In the genomic region with DNA sequence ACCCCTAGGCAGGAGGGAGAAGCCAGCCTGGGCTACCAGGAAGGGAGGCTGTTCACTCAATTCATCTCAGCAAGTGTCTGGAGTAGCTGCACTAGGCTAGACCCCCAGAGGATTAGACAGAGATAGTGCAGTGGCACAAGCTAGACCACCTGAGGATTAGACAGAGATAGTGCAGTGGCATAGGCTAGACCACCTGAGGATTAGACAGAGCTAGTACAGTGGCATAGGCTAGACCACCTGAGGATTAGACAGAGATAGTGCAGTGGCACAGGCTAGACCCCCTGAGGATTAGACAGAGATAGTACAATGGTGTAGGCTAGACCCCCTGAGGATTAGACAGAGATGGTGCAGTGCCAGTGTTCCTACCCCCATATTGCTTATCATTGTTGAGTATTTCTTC, we compare ENCODE assay signal across 12 cellular contexts.
DNase-seq lines count a peak whose midpoint lies in the region; ATAC-seq and TF ChIP-seq lines count a peak whose summit lies in the region.
"Had no signal": no experiment of that assay in that cellular context is flagged by ENCODE, and none has a peak within 500 bp of the region (broad histone marks: within the 10 kb centered on the region; RNA-seq: fewer than 3 reads in every experiment).

No MANE protein-coding gene starts in this region.

- H2BK120ac ChIP-seq in mesendoderm (ENCODE audit: low read depth, low read length), result no peak overlapping the region

- H3K9ac ChIP-seq in mesendoderm (ENCODE audit: low read length), result no peak overlapping the region

- H3K79me1 ChIP-seq in mesendoderm (ENCODE audit: low read length), result no peaks in the 10 kb centered on the region

- no peak for TF ChIP-seq POLR2A in uterus (IDR thresholded peaks at IDR 0.05)

- intact Hi-C loops in uterus (cut with DNase I; ENCODE audit: low total_unique reads), result no loop called here

- H2AK5ac ChIP-seq in mesendoderm (ENCODE audit: low read length), result no peak overlapping the region

- H4K5ac ChIP-seq in mesendoderm (ENCODE audit: low read length), result no peak overlapping the region

- H3K18ac ChIP-seq in mesendoderm (ENCODE audit: low read length), result no peak overlapping the region

- H3K56ac ChIP-seq in mesendoderm (ENCODE audit: low read length), result no peak overlapping the region

- H3K27ac ChIP-seq in CD4-positive, CD25-positive, alpha-beta regulatory T cell (ENCODE audit: insufficient read depth, low read length, poor library complexity, severe bottlenecking), result no peak overlapping the region
- H3K27ac ChIP-seq in HEK293 (ENCODE audit: extremely low read depth, low read depth, low read length) (no peak overlapping the region), mesendoderm (ENCODE audit: low read depth, low read length) (no peak overlapping the region), temporal lobe (ENCODE audit: low read depth, low read length) (peak overlapping the region; percentile 82), uterus (no peak overlapping the region)

- H2BK5ac ChIP-seq in mesendoderm (ENCODE audit: low read length), result no peak overlapping the region

- H3K4me2 ChIP-seq in mesendoderm (ENCODE audit: low read length), result no peak overlapping the region

- H3K4me3 ChIP-seq in CD4-positive, CD25-positive, alpha-beta regulatory T cell (ENCODE audit: low read depth, low read length), result no peak overlapping the region
- H3K4me3 ChIP-seq in HEK293 (ENCODE audit: low read depth, low read length) (no peak overlapping the region), mesendoderm (ENCODE audit: low read length) (no peak overlapping the region), uterus (no peak overlapping the region)
- H3K4me3 ChIP-seq: GM12878 had no signal

- no peaks in the 10 kb centered on the region for H3K27me3 ChIP-seq in CD4-positive, CD25-positive, alpha-beta regulatory T cell (ENCODE audit: control insufficient read depth, insufficient read depth, low read length)
- no peaks in the 10 kb centered on the region for H3K27me3 ChIP-seq in mesendoderm (ENCODE audit: insufficient read depth, low read length, poor library complexity)
- H3K27me3 ChIP-seq in uterus, result no peaks in the 10 kb centered on the region

- H3K4me3 Mint-ChIP-seq in CD4-positive, CD25-positive, alpha-beta regulatory T cell, result peak overlapping the region in 2 of 4 donors; percentile 32 to 82
- H3K4me3 Mint-ChIP-seq: B cell had no signal

- H3K9me3 ChIP-seq in CD4-positive, CD25-positive, alpha-beta regulatory T cell (ENCODE audit: control insufficient read depth in 2 of 2, low read length in 2 of 2), result no peaks in the 10 kb centered on the region
- H3K9me3 ChIP-seq in HEK293 (ENCODE audit: control insufficient read depth, insufficient read depth, low read depth, low read length) (no peaks in the 10 kb centered on the region), uterus (no peaks in the 10 kb centered on the region)

- no peak overlapping the region for H4K8ac ChIP-seq in mesendoderm (ENCODE audit: low read depth, low read length)

- H3K9me3 Mint-ChIP-seq in CD4-positive, CD25-positive, alpha-beta regulatory T cell, result no peaks in the 10 kb centered on the region

- H3K79me2 ChIP-seq in mesendoderm (ENCODE audit: control insufficient read depth, insufficient read depth, low read length), result no peaks in the 10 kb centered on the region

- no peaks in the 10 kb centered on the region for H3K36me3 Mint-ChIP-seq in CD4-positive, CD25-positive, alpha-beta regulatory T cell

- peaks cover 10 to 42% (median 25%) of the 10 kb centered on the region in 4 donors for H3K4me1 Mint-ChIP-seq in CD4-positive, CD25-positive, alpha-beta regulatory T cell

- no peak for ATAC-seq in CD4-positive, CD25-positive, alpha-beta regulatory T cell (ENCODE audit: low read depth in 2 of 2)
- ATAC-seq in SK-N-SH treated with all-trans-retinoic acid at 6 μM for 48 hours (no peak), HG02571 (IDR thresholded peaks at IDR 0.05; ENCODE audit: unreplicated experiment) (no peak)
- ATAC-seq: GM12878 had no signal

- no peak for TF ChIP-seq CTCF in HEK293 (tag by site-specific recombination; IDR thresholded peaks at IDR 0.05)
- no peak for TF ChIP-seq CTCF in uterus (IDR thresholded peaks at IDR 0.05)

- CTCF ChIA-PET in HEK293 (lab: Yijun Ruan, JAX), result interaction anchor here (0.5 to 1.7 kb wide), 5 partner anchors 8 to 987 kb away, joined by 3 to 8 read pairs (median 3); no protein-coding TSS in a partner anchor

- H3K4ac ChIP-seq in mesendoderm (ENCODE audit: low read depth, low read length), result no peak overlapping the region

- H3K4me1 ChIP-seq in CD4-positive, CD25-positive, alpha-beta regulatory T cell (ENCODE audit: control insufficient read depth, insufficient read depth, low read length, poor library complexity, severe bottlenecking), result peaks cover 30% of the 10 kb centered on the region
- no peaks in the 10 kb centered on the region for H3K4me1 ChIP-seq in HEK293 (ENCODE audit: control insufficient read depth, insufficient read depth, low read length)
- no peaks in the 10 kb centered on the region for H3K4me1 ChIP-seq in mesendoderm (ENCODE audit: control insufficient read depth, low read depth, low read length)
- H3K4me1 ChIP-seq in uterus, result no peaks in the 10 kb centered on the region

- H3K27ac Mint-ChIP-seq in CD4-positive, CD25-positive, alpha-beta regulatory T cell, result peak overlapping the region; percentile 62 to 92 (median 83)
- H3K27ac Mint-ChIP-seq: B cell had no signal

- POLR2A ChIA-PET in HEK293 (lab: Yijun Ruan, JAX), result no interaction called here

- DNase-seq in CD4-positive, CD25-positive, alpha-beta regulatory T cell, result no peak
- DNase-seq in mesendoderm (peak; percentile 25), uterus (no peak)
- DNase-seq: Calu3, DMS 273 treated with DMSO at 0.1 percent for 48 hours, HCEC 1CT had no signal

- no peak overlapping the region for H3K23ac ChIP-seq in mesendoderm (ENCODE audit: low read length)

- no peaks in the 10 kb centered on the region for H3K27me3 Mint-ChIP-seq in CD4-positive, CD25-positive, alpha-beta regulatory T cell

- no peaks in the 10 kb centered on the region for H3K36me3 ChIP-seq in CD4-positive, CD25-positive, alpha-beta regulatory T cell (ENCODE audit: control insufficient read depth, insufficient read depth, low read length)
- H3K36me3 ChIP-seq in HEK293 (ENCODE audit: control insufficient read depth in 2 of 2, insufficient read depth in 1 of 2, low read length in 2 of 2) (no peaks in the 10 kb centered on the region), mesendoderm (ENCODE audit: control insufficient read depth, insufficient read depth, low read length) (no peaks in the 10 kb centered on the region), uterus (no peaks in the 10 kb centered on the region)

- no peak overlapping the region for H2BK15ac ChIP-seq in mesendoderm (replicated peaks; ENCODE audit: low read depth)

TF ChIP-seq in HEK293, 187 proteins besides CTCF, POLR2A, EP300 and RAD21:
- no peak for TF ChIP-seq YY2 (tag by site-specific recombination; IDR thresholded peaks at IDR 0.05)
- TF ChIP-seq SCRT1 (tag by site-specific recombination; IDR thresholded peaks at IDR 0.05; ENCODE audit: borderline replicate concordance), result 0 out of 2 replicates have a peak, but pooled peaks have one; percentile 47
- no peak for TF ChIP-seq ZNF146 (tag by site-specific recombination; IDR thresholded peaks at IDR 0.05)
- TF ChIP-seq, protein P1, sequence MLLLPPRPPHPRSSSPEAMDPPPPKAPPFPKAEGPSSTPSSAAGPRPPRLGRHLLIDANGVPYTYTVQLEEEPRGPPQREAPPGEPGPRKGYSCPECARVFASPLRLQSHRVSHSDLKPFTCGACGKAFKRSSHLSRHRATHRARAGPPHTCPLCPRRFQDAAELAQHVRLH (tag by site-specific recombination; IDR thresholded peaks at IDR 0.05), result no peak
- TF ChIP-seq ZIC2 (tag by site-specific recombination; IDR thresholded peaks at IDR 0.05), result peak; percentile 53
- TF ChIP-seq SCRT2 (tag by site-specific recombination; IDR thresholded peaks at IDR 0.05), result 0 out of 2 replicates have a peak, but pooled peaks have one; percentile 15
- no peak for TF ChIP-seq ZNF175 (tag by site-specific recombination; IDR thresholded peaks at IDR 0.05)

TF ChIP-seq in SK-N-SH treated with all-trans-retinoic acid at 6 μM for 48 hours, 23 proteins besides CTCF, POLR2A, EP300 and RAD21:
- TF ChIP-seq SNAI2 (CRISPR knock-in tag; IDR thresholded peaks at IDR 0.05), result no peak
- no peak for TF ChIP-seq ZFP30 (CRISPR knock-in tag; IDR thresholded peaks at IDR 0.05)
- no peak for TF ChIP-seq ZFP3 (CRISPR knock-in tag; IDR thresholded peaks at IDR 0.05)
- TF ChIP-seq ESRRG (CRISPR knock-in tag; IDR thresholded peaks at IDR 0.05), result no peak
- no peak for TF ChIP-seq ZNF565 (CRISPR knock-in tag; conservative IDR thresholded peaks at IDR 0.05; ENCODE audit: low read depth)
- TF ChIP-seq ZC3H10 (CRISPR knock-in tag; IDR thresholded peaks at IDR 0.05), result no peak
- TF ChIP-seq ISL1 (CRISPR knock-in tag; IDR thresholded peaks at IDR 0.05), result no peak
- TF ChIP-seq, protein P2, sequence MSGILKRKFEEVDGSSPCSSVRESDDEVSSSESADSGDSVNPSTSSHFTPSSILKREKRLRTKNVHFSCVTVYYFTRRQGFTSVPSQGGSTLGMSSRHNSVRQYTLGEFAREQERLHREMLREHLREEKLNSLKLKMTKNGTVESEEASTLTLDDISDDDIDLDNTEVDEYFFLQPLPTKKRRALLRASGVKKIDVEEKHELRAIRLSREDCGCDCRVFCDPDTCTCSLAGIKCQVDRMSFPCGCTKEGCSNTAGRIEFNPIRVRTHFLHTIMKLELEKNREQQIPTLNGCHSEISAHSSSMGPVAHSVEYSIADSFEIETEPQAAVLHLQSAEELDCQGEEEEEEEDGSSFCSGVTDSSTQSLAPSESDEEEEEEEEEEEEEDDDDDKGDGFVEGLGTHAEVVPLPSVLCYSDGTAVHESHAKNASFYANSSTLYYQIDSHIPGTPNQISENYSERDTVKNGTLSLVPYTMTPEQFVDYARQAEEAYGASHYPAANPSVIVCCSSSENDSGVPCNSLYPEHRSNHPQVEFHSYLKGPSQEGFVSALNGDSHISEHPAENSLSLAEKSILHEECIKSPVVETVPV (CRISPR knock-in tag; IDR thresholded peaks at IDR 0.05), result no peak
- TF ChIP-seq TCF4 (CRISPR knock-in tag; IDR thresholded peaks at IDR 0.05; ENCODE audit: borderline replicate concordance), result no peak
- no peak for TF ChIP-seq BACH2 (CRISPR knock-in tag; IDR thresholded peaks at IDR 0.05; ENCODE audit: borderline replicate concordance)
